Comparison of ENCODE assay signal across 3 cellular contexts in the genomic region with DNA sequence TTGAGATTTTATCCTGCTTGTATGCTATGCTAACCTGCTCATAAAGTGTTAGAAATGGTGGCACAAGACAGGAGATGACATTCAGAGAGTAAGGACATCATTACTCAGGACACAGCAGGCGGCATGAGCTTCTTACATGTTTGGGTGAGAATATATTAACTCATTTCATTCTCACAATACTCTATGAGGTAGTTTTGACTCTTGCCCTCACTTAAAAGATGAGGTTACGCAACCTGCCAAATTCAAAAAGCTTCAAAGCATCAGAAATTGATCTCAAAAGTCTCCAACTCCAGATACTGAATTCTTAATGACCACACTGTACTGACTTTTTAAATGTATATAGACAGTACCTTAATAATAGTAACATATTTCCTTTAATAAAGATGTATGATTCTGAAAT.
TF ChIP-seq lines count a peak whose summit lies in the region.

No MANE protein-coding gene starts in this region.

TF ChIP-seq in GM23338, 12 proteins besides CTCF, POLR2A, EP300 and RAD21:
- TF ChIP-seq STAT1 (IDR thresholded peaks at IDR 0.05; ENCODE audit: unreplicated experiment), result no peak
- no peak for TF ChIP-seq POLR2AphosphoS5 (IDR thresholded peaks at IDR 0.05; ENCODE audit: low read depth)
- TF ChIP-seq CREB1 (CRISPR knock-in tag; IDR thresholded peaks at IDR 0.05; ENCODE audit: low read depth), result no peak
- no peak for TF ChIP-seq NANOG (IDR thresholded peaks at IDR 0.05; ENCODE audit: borderline replicate concordance)
- TF ChIP-seq EZH2phosphoT487 (IDR thresholded peaks at IDR 0.05; ENCODE audit: unreplicated experiment), result no peak
- TF ChIP-seq ETS1 (IDR thresholded peaks at IDR 0.05), result no peak
- TF ChIP-seq ZNF331 (CRISPR knock-in tag; IDR thresholded peaks at IDR 0.05; ENCODE audit: low read depth), result no peak
- no peak for TF ChIP-seq ZNF114 (CRISPR knock-in tag; IDR thresholded peaks at IDR 0.05)
- no peak for TF ChIP-seq EZH2 (IDR thresholded peaks at IDR 0.05; ENCODE audit: low read depth, unreplicated experiment)
- no peak for TF ChIP-seq JUNB (IDR thresholded peaks at IDR 0.05; ENCODE audit: unreplicated experiment)
- TF ChIP-seq, protein P1, sequence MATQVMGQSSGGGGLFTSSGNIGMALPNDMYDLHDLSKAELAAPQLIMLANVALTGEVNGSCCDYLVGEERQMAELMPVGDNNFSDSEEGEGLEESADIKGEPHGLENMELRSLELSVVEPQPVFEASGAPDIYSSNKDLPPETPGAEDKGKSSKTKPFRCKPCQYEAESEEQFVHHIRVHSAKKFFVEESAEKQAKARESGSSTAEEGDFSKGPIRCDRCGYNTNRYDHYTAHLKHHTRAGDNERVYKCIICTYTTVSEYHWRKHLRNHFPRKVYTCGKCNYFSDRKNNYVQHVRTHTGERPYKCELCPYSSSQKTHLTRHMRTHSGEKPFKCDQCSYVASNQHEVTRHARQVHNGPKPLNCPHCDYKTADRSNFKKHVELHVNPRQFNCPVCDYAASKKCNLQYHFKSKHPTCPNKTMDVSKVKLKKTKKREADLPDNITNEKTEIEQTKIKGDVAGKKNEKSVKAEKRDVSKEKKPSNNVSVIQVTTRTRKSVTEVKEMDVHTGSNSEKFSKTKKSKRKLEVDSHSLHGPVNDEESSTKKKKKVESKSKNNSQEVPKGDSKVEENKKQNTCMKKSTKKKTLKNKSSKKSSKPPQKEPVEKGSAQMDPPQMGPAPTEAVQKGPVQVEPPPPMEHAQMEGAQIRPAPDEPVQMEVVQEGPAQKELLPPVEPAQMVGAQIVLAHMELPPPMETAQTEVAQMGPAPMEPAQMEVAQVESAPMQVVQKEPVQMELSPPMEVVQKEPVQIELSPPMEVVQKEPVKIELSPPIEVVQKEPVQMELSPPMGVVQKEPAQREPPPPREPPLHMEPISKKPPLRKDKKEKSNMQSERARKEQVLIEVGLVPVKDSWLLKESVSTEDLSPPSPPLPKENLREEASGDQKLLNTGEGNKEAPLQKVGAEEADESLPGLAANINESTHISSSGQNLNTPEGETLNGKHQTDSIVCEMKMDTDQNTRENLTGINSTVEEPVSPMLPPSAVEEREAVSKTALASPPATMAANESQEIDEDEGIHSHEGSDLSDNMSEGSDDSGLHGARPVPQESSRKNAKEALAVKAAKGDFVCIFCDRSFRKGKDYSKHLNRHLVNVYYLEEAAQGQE (IDR thresholded peaks at IDR 0.05; ENCODE audit: unreplicated experiment), result no peak
TF ChIP-seq in GM23338: peak in this region for 0.

TF ChIP-seq in IMR-90, 13 proteins besides CTCF, POLR2A, EP300 and RAD21:
- no peak for TF ChIP-seq MAFK (IDR thresholded peaks at IDR 0.05; ENCODE audit: low read depth, low read length)
- TF ChIP-seq CEBPB (IDR thresholded peaks at IDR 0.05; ENCODE audit: low read depth, low read length), result 0 out of 2 replicates have a peak, but pooled peaks have one; percentile 5

TF ChIP-seq in H1, 55 proteins besides CTCF, POLR2A, EP300 and RAD21:
- no peak for TF ChIP-seq KDM5A (IDR thresholded peaks at IDR 0.05; ENCODE audit: low read length)
- TF ChIP-seq TEAD4 (IDR thresholded peaks at IDR 0.05; ENCODE audit: low read depth, low read length), result no peak
- TF ChIP-seq TBP (IDR thresholded peaks at IDR 0.05; ENCODE audit: low read depth, low read length), result no peak
- no peak for TF ChIP-seq MAFK (IDR thresholded peaks at IDR 0.05; ENCODE audit: low read depth, low read length)
- TF ChIP-seq SRF (IDR thresholded peaks at IDR 0.05; ENCODE audit: low read depth, low read length), result no peak
- no peak for TF ChIP-seq SIX5 (IDR thresholded peaks at IDR 0.05; ENCODE audit: low read depth, low read length)
